8 cellular contexts compared by ENCODE assay signal in genomic region chr11:125902927-125903752, GRCh38. TPM values are rescaled to one million over a fixed set of nuclear protein-coding genes. Genes with fewer than 3 reads are reported as not detected.
DNase-seq lines count a peak whose midpoint lies in the region; ATAC-seq and TF ChIP-seq lines count a peak whose summit lies in the region.

TSS of gene PUS3 (minus strand) at chr11:125903206. CDS start at chr11:125896284, 6,922 bp downstream.

- peaks cover 29% of the 10 kb centered on the region for H3K27me3 Mint-ChIP-seq in activated CD4-positive, alpha-beta T cell treated with anti-CD3 and anti-CD28 coated beads, Interleukin-2, amount 10 ng/mL, durations not matched to agents 24 days and 14 days

- peak within 1 kb of the TSS; percentile 94 for H3K27ac Mint-ChIP-seq in activated CD4-positive, alpha-beta T cell treated with anti-CD3 and anti-CD28 coated beads, Interleukin-2, amount 10 ng/mL, durations not matched to agents 24 days and 14 days

- intact Hi-C loops in activated CD4-positive, alpha-beta T cell treated with anti-CD3 and anti-CD28 coated beads, Interleukin-2, amount 10 ng/mL, durations not matched to agents 24 days and 14 days (cut with micrococcal nuclease): loop anchor here (1.0 to 5.0 kb wide), 5 partner anchors 16 to 791 kb away; partner anchors contain the start of genes CDON, FAM118B, HYLS1 and RPUSD4
- intact Hi-C loops in left colon (cut with DNase I, micrococcal nuclease): no loop called here

- peak within 1 kb of the TSS; percentile 31; the same call in 1 of the 2 replicates for H3K27ac ChIP-seq in BLaER1
- peak within 1 kb of the TSS; percentile 56 to 66 for H3K27ac ChIP-seq in coronary artery

- peaks cover 30% of the 10 kb centered on the region for H4K20me1 ChIP-seq in BLaER1

- no peaks in the 10 kb centered on the region for H3K9me3 Mint-ChIP-seq in activated CD4-positive, alpha-beta T cell treated with anti-CD3 and anti-CD28 coated beads, Interleukin-2, amount 10 ng/mL, durations not matched to agents 24 days and 14 days

- peak within 1 kb of the TSS; percentile 75 for H3K4me2 ChIP-seq in BLaER1

- no peaks in the 10 kb centered on the region; the same call in 1 of the 2 replicates for H3K9me3 ChIP-seq in BLaER1

- peaks cover 37% of the 10 kb centered on the region for H3K36me3 ChIP-seq in BLaER1

- peak; percentile 98 to 100 for DNase-seq in NCI-H526 (lab: John Stamatoyannopoulos, UW)
- DNase-seq in activated CD4-positive, alpha-beta T cell treated with anti-CD3 and anti-CD28 coated beads, Interleukin-2, amount 10 ng/mL, durations not matched to agents 24 days and 14 days: peak; percentile 97
- peak; percentile 91 for DNase-seq in coronary artery (ENCODE audit: low spot score)
- DNase-seq in left colon: peak; percentile 90 to 95
- DNase-seq in stimulated activated CD4-positive, alpha-beta T cell treated with anti-CD3 and anti-CD28 coated beads, Interleukin-1b, Interleukin-23, amount 100 ng/mL, for 48 hours: peak; percentile 89

- no peak for TF ChIP-seq CTCF in coronary artery (IDR thresholded peaks at IDR 0.05)

- H3K4me3 ChIP-seq in BLaER1 (peak within 1 kb of the TSS; percentile 68), coronary artery (peak within 1 kb of the TSS; percentile 70)

- peak; percentile 95 for ATAC-seq in GM19324 (IDR thresholded peaks at IDR 0.05; ENCODE audit: low FRiP score, unreplicated experiment)
- ATAC-seq in HG03460 (IDR thresholded peaks at IDR 0.05; ENCODE audit: unreplicated experiment): peak; percentile 99
- ATAC-seq in left colon: peak; percentile 99

- H3K4me1 Mint-ChIP-seq in activated CD4-positive, alpha-beta T cell treated with anti-CD3 and anti-CD28 coated beads, Interleukin-2, amount 10 ng/mL, durations not matched to agents 24 days and 14 days: peaks cover 28% of the 10 kb centered on the region

- H3K4me3 Mint-ChIP-seq in activated CD4-positive, alpha-beta T cell treated with anti-CD3 and anti-CD28 coated beads, Interleukin-2, amount 10 ng/mL, durations not matched to agents 24 days and 14 days: peak within 1 kb of the TSS; percentile 95

- H3K4me1 ChIP-seq in BLaER1: peaks cover 3% of the 10 kb centered on the region; the same call in 1 of the 2 replicates

- H3K9ac ChIP-seq in BLaER1: peak within 1 kb of the TSS; percentile 79

- peaks cover 26% of the 10 kb centered on the region for H3K36me3 Mint-ChIP-seq in activated CD4-positive, alpha-beta T cell treated with anti-CD3 and anti-CD28 coated beads, Interleukin-2, amount 10 ng/mL, durations not matched to agents 24 days and 14 days (ENCODE audit: low read depth)

- no peaks in the 10 kb centered on the region for H3K27me3 ChIP-seq in BLaER1

RNA-seq across cellular contexts. Expression of gene PUS3, which starts in this region (rescaled TPM):
- 18.0 and 19.2 TPM in 2 replicates for total RNA-seq in activated CD4-positive, alpha-beta T cell treated with anti-CD3 and anti-CD28 coated beads, Interleukin-2, amount 10 ng/mL, durations not matched to agents 24 days and 14 days
- 1 to 10 TPM; 4.7 to 7.5 TPM for total RNA-seq in left colon

Comparison
In these comparisons a context has a peak if more than half of its experiments do, and no peak if none do; other contexts are left out.
1. Peak in every context shown above with its lines: DNase-seq, ATAC-seq, H3K4me3 ChIP-seq and H3K27ac ChIP-seq.